ENCODE assay signal across 18 cellular contexts in genomic region chr4:105613326-105613725, GRCh38.
DNase-seq lines count a peak whose midpoint lies in the region; ATAC-seq and TF ChIP-seq lines count a peak whose summit lies in the region.
"Had no signal": no experiment of that assay in that cellular context is flagged by ENCODE, and none has a peak within 500 bp of the region (broad histone marks: within the 10 kb centered on the region; RNA-seq: fewer than 3 reads in every experiment).

No MANE protein-coding gene starts in this region.

- no peaks in the 10 kb centered on the region for H3K27me3 ChIP-seq in left lung
- H3K27me3 ChIP-seq: adrenal gland, upper lobe of right lung had no signal

- TF ChIP-seq CTCF in left lung (IDR thresholded peaks at IDR 0.05): no peak
- TF ChIP-seq CTCF in WTC11 (IDR thresholded peaks at IDR 0.05): no peak

- no peak overlapping the region for H3K4me3 Mint-ChIP-seq in WTC11
- H3K4me3 Mint-ChIP-seq: stimulated activated memory B cell treated with anti-CD40 and anti-IgM and Interleukin-4, amounts not matched to agents 10 μg/mL and 1 μg/mL and 100 μg/mL, for 72 hours had no signal

- no peaks in the 10 kb centered on the region for H3K4me1 ChIP-seq in left lung
- H3K4me1 ChIP-seq: adrenal gland, upper lobe of right lung had no signal

- no peak overlapping the region for H3K27ac Mint-ChIP-seq in WTC11
- H3K27ac Mint-ChIP-seq: stimulated activated memory B cell treated with anti-CD40 and anti-IgM and Interleukin-4, amounts not matched to agents 10 μg/mL and 1 μg/mL and 100 μg/mL, for 72 hours had no signal

- CTCF ChIA-PET in WTC11 (lab: Charles Lee): no interaction called here

- DNase-seq in DMS153 (lab: John Stamatoyannopoulos, UW): peak; percentile 96
- DNase-seq in NCI-H1436 treated with DMSO at 0.1 percent for 48 hours (lab: John Stamatoyannopoulos, UW): peak; percentile 72
- peak; percentile 35 for DNase-seq in NCI-H774 (lab: John Stamatoyannopoulos, UW)
- no peak for DNase-seq in left lung
- DNase-seq in WTC11 (ENCODE audit: low spot score): no peak
- no peak for DNase-seq in AG20443 (ENCODE audit: low spot score)
- DNase-seq in stimulated activated CD4-positive, alpha-beta T cell treated with anti-CD3 and anti-CD28 coated beads, Interleukin-4, amount 100 ng/mL, for 24 hours: no peak
- DNase-seq in stimulated activated CD4-positive, alpha-beta T cell treated with anti-CD3 and anti-CD28 coated beads, Interleukin-4, amount 100 ng/mL, for 4 hours: no peak
- DNase-seq: activated CD4-positive, alpha-beta T cell treated with anti-CD3 and anti-CD28 coated beads, Interleukin-2, amount 50 U/mL, for 48 hours; adrenal gland; DND-41; IMR-90; midbrain; NCI-H1048; nucleus accumbens; upper lobe of right lung had no signal

- H3K36me3 Mint-ChIP-seq in WTC11: no peaks in the 10 kb centered on the region
- H3K36me3 Mint-ChIP-seq: stimulated activated memory B cell treated with anti-CD40 and anti-IgM and Interleukin-4, amounts not matched to agents 10 μg/mL and 1 μg/mL and 100 μg/mL, for 72 hours had no signal

- intact Hi-C loops in left lung (cut with DNase I): no loop called here

- ATAC-seq in left lung: peak; percentile 58
- no peak for ATAC-seq in WTC11
- ATAC-seq: stimulated activated memory B cell treated with anti-CD40 and anti-IgM and Interleukin-4, amounts not matched to agents 10 μg/mL and 1 μg/mL and 100 μg/mL, for 72 hours; upper lobe of right lung had no signal

- no peaks in the 10 kb centered on the region for H3K27me3 Mint-ChIP-seq in WTC11 (ENCODE audit: low read depth)
- H3K27me3 Mint-ChIP-seq: stimulated activated memory B cell treated with anti-CD40 and anti-IgM and Interleukin-4, amounts not matched to agents 10 μg/mL and 1 μg/mL and 100 μg/mL, for 72 hours had no signal

- H3K4me1 Mint-ChIP-seq in WTC11: peaks cover 9% of the 10 kb centered on the region
- H3K4me1 Mint-ChIP-seq: stimulated activated memory B cell treated with anti-CD40 and anti-IgM and Interleukin-4, amounts not matched to agents 10 μg/mL and 1 μg/mL and 100 μg/mL, for 72 hours had no signal

- H3K9me3 ChIP-seq in left lung: no peaks in the 10 kb centered on the region
- H3K9me3 ChIP-seq: adrenal gland, upper lobe of right lung had no signal

- H3K27ac ChIP-seq in left lung: no peak overlapping the region
- H3K27ac ChIP-seq: adrenal gland, skin epidermis, upper lobe of right lung had no signal

- POLR2A ChIA-PET in WTC11 (lab: Charles Lee): no interaction called here

- no peak overlapping the region for H3K4me3 ChIP-seq in left lung
- H3K4me3 ChIP-seq: adrenal gland, skin epidermis, upper lobe of right lung had no signal

- peaks cover 5% of the 10 kb centered on the region; the same call in 1 of the 2 replicates for H3K9me3 Mint-ChIP-seq in WTC11

- no peaks in the 10 kb centered on the region for H3K36me3 ChIP-seq in left lung
- H3K36me3 ChIP-seq: adrenal gland, upper lobe of right lung had no signal

TF ChIP-seq in WTC11, 78 proteins besides CTCF, POLR2A, EP300 and RAD21 (continues in another document):
- TF ChIP-seq, protein P1, sequence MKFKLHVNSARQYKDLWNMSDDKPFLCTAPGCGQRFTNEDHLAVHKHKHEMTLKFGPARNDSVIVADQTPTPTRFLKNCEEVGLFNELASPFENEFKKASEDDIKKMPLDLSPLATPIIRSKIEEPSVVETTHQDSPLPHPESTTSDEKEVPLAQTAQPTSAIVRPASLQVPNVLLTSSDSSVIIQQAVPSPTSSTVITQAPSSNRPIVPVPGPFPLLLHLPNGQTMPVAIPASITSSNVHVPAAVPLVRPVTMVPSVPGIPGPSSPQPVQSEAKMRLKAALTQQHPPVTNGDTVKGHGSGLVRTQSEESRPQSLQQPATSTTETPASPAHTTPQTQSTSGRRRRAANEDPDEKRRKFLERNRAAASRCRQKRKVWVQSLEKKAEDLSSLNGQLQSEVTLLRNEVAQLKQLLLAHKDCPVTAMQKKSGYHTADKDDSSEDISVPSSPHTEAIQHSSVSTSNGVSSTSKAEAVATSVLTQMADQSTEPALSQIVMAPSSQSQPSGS (CRISPR knock-in tag; IDR thresholded peaks at IDR 0.05; ENCODE audit: borderline replicate concordance, low read depth): no peak
- TF ChIP-seq FOXP1 (CRISPR knock-in tag; IDR thresholded peaks at IDR 0.05; ENCODE audit: borderline replicate concordance) (no peak), ZNF232 (CRISPR knock-in tag; IDR thresholded peaks at IDR 0.05) (no peak), CREB1 (CRISPR knock-in tag; IDR thresholded peaks at IDR 0.05) (no peak), NFATC4 (CRISPR knock-in tag; IDR thresholded peaks at IDR 0.05) (no peak), CDX4 (CRISPR knock-in tag; IDR thresholded peaks at IDR 0.05; ENCODE audit: borderline replicate concordance) (no peak), FOXJ3 (CRISPR knock-in tag; IDR thresholded peaks at IDR 0.05; ENCODE audit: borderline replicate concordance) (no peak), E2F4 (CRISPR knock-in tag; IDR thresholded peaks at IDR 0.05; ENCODE audit: borderline replicate concordance, low read depth) (no peak), JUN (CRISPR knock-in tag; IDR thresholded peaks at IDR 0.05) (no peak), AFF4 (CRISPR knock-in tag; IDR thresholded peaks at IDR 0.05; ENCODE audit: borderline replicate concordance) (no peak), SOX15 (CRISPR knock-in tag; IDR thresholded peaks at IDR 0.05) (no peak), IRF2 (CRISPR knock-in tag; IDR thresholded peaks at IDR 0.05; ENCODE audit: borderline replicate concordance, low read depth) (no peak)
- TF ChIP-seq, protein P2, sequence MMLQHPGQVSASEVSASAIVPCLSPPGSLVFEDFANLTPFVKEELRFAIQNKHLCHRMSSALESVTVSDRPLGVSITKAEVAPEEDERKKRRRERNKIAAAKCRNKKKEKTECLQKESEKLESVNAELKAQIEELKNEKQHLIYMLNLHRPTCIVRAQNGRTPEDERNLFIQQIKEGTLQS (CRISPR knock-in tag; conservative IDR thresholded peaks at IDR 0.05): no peak
- TF ChIP-seq, protein P3, sequence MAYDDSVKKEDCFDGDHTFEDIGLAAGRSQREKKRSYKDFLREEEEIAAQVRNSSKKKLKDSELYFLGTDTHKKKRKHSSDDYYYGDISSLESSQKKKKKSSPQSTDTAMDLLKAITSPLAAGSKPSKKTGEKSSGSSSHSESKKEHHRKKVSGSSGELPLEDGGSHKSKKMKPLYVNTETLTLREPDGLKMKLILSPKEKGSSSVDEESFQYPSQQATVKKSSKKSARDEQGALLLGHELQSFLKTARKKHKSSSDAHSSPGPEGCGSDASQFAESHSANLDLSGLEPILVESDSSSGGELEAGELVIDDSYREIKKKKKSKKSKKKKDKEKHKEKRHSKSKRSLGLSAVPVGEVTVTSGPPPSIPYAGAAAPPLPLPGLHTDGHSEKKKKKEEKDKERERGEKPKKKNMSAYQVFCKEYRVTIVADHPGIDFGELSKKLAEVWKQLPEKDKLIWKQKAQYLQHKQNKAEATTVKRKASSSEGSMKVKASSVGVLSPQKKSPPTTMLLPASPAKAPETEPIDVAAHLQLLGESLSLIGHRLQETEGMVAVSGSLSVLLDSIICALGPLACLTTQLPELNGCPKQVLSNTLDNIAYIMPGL (CRISPR knock-in tag; IDR thresholded peaks at IDR 0.05): no peak
- TF ChIP-seq, protein P4, sequence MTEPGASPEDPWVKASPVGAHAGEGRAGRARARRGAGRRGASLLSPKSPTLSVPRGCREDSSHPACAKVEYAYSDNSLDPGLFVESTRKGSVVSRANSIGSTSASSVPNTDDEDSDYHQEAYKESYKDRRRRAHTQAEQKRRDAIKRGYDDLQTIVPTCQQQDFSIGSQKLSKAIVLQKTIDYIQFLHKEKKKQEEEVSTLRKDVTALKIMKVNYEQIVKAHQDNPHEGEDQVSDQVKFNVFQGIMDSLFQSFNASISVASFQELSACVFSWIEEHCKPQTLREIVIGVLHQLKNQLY (CRISPR knock-in tag; IDR thresholded peaks at IDR 0.05): no peak

Comparison
In these comparisons a context has a peak if more than half of its experiments do, and no peak if none do; other contexts are left out.
1. DNase-seq: peak in DMS153 (single experiment), NCI-H1436 treated with DMSO at 0.1 percent for 48 hours (single experiment) and NCI-H774 (single experiment); none in left lung (0 of 2), WTC11 (single experiment), AG20443 (single experiment), stimulated activated CD4-positive, alpha-beta T cell treated with anti-CD3 and anti-CD28 coated beads, Interleukin-4, amount 100 ng/mL, for 24 hours (single experiment) and stimulated activated CD4-positive, alpha-beta T cell treated with anti-CD3 and anti-CD28 coated beads, Interleukin-4, amount 100 ng/mL, for 4 hours (0 of 2).